In the genomic region with DNA sequence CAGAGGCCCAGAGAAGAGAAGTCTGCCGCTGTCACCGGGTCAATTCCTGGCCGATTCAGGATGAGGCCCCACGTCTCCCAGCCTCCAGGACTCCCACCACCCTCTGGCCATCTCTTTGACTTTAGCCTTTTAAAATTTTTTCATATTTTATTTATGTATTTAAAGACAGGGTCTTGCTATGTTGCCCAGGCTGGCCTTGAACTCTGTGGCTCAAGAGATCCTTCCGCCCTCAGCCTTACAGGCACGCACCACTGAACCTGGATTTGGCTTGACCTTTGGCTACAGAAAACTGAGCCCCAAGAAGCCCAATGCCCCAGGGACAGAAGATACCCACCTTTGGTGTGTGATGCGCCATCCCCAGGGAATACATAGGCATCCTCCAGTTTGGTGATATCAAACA, we compare ENCODE assay signal across 31 cellular contexts. TPM values are rescaled to one million over a fixed set of nuclear protein-coding genes. Genes with fewer than 3 reads are reported as not detected.
DNase-seq lines count a peak whose midpoint lies in the region; ATAC-seq, FAIRE-seq and TF ChIP-seq lines count a peak whose summit lies in the region.
"Had no signal": no experiment of that assay in that cellular context is flagged by ENCODE, and none has a peak within 500 bp of the region (broad histone marks: within the 10 kb centered on the region; RNA-seq: fewer than 3 reads in every experiment).

No MANE protein-coding gene starts in this region.

- H3K4me2 ChIP-seq in BLaER1 = no peak overlapping the region
- peak overlapping the region; percentile 51 for H3K4me2 ChIP-seq in K562 (ENCODE audit: insufficient read depth, low read length)
- no peak overlapping the region for H3K4me2 ChIP-seq in GM23248 (ENCODE audit: unreplicated experiment)

- no peak overlapping the region for H3K27ac ChIP-seq in BLaER1
- H3K27ac ChIP-seq in HEK293 (ENCODE audit: extremely low read depth, low read depth, low read length) = no peak overlapping the region
- H3K27ac ChIP-seq in K562 (ENCODE audit: extremely low read depth, low read depth, low read length) = peak overlapping the region; percentile 63; the same call in 2 of the 3 replicates
- H3K27ac ChIP-seq in GM23248 = no peak overlapping the region
- H3K27ac ChIP-seq: brain microvascular endothelial cell, left lung, neutrophil, Peyer's patch had no signal

- 57% methylated on average over 5 of the region's 7 CpGs for whole genome bisulfite sequencing in K562 (ENCODE audit: insufficient coverage, low coverage, missing lambda C conversion rate)
- WGBS in GM23248 (ENCODE audit: low coverage in 1 of 2, low lambda C conversion rate in 2 of 2, missing lambda C conversion rate in 2 of 2), 2 experiments = 93 to 94% methylated on average over 7 of the region's 7 CpGs

- peaks cover 4% of the 10 kb centered on the region for H3K36me3 Mint-ChIP-seq in neural crest cell (ENCODE audit: low read depth)

- TF ChIP-seq POLR2A in K562 (conservative IDR thresholded peaks at IDR 0.05) = no peak

- DNase-seq in K562 (ENCODE audit: extremely low read depth in 1 of 4, low spot score in 3 of 4) = no peak
- no peak for DNase-seq in neural crest cell (ENCODE audit: low read depth, low spot score)
- no peak for DNase-seq in GM23248
- no peak for DNase-seq in MV-4-11 (lab: John Stamatoyannopoulos, UW)
- DNase-seq: activated CD4-positive, alpha-beta T cell treated with anti-CD3 and anti-CD28 coated beads, Interleukin-2, amount 10 ng/mL, durations not matched to agents 24 days and 14 days; activated naive CD4-positive, alpha-beta T cell; activated T-cell treated with anti-CD3 and anti-CD28 coated beads, Interleukin-2, amount 50 U/mL, for 1 hour; adrenal gland; brain microvascular endothelial cell; COR-L47; DMS53; effector CD4-positive, alpha-beta T cell; hippocampal formation; left lung; mesendoderm; NCI-H1092; NCI-H1694 treated with DMSO at 0.1 percent for 48 hours; NCI-H446 treated with DMSO at 0.1 percent for 48 hours; NCI-H774; Peyer's patch; SIG-M5; stimulated activated CD4-positive, alpha-beta T cell treated with anti-CD3 and anti-CD28 coated beads, Interleukin-1b, Interleukin-23, amount 100 ng/mL, for 48 hours; stimulated activated naive CD8-positive, alpha-beta T cell treated with anti-CD3 and anti-CD28 coated beads, Interleukin-15, amount 100 ng/mL, for 72 hours; T1000; tibial artery had no signal

- TF ChIP-seq CTCF in HEK293 (tag by site-specific recombination; IDR thresholded peaks at IDR 0.05) (no peak), K562 (IDR thresholded peaks at IDR 0.05 in 2 of 3, conservative IDR thresholded peaks at IDR 0.05 in 1 of 3; ENCODE audit: insufficient read depth in 2 of 3, low read depth in 1 of 3, low read length in 3 of 3) (no peak), neural crest cell (conservative IDR thresholded peaks at IDR 0.05) (no peak)

- FAIRE-seq in K562 (lab: Jason Lieb, UNC) = no peak

- TF ChIP-seq RAD21 in K562 (CRISPR knock-in tag; conservative IDR thresholded peaks at IDR 0.05 in 1 of 2, IDR thresholded peaks at IDR 0.05 in 1 of 2) = no peak

- H3K4me1 ChIP-seq in BLaER1 = peaks cover 41% of the 10 kb centered on the region
- H3K4me1 ChIP-seq in HEK293 (ENCODE audit: control insufficient read depth, insufficient read depth, low read length) = peaks cover 8% of the 10 kb centered on the region
- peaks cover 36 to 46% of the 10 kb centered on the region in 2 experiments; a peak in 4 of 5 replicates for H3K4me1 ChIP-seq in K562 (replicated peaks in 1 of 2; ENCODE audit: control insufficient read depth in 2 of 2, insufficient read depth in 2 of 2, low read length in 2 of 2)
- H3K4me1 ChIP-seq in GM23248 (ENCODE audit: insufficient read depth) = peaks cover 17% of the 10 kb centered on the region

- H3K9me1 ChIP-seq in K562 (ENCODE audit: control insufficient read depth, insufficient read depth, low read length) = peaks cover 3% of the 10 kb centered on the region

- in situ Hi-C loops in K562 (cut with MboI) = no loop called here
- in situ Hi-C loops in GM23248 (cut with MboI) = no loop called here

- no peaks in the 10 kb centered on the region for H3K9me2 ChIP-seq in GM23248 (ENCODE audit: insufficient read depth)

- intact Hi-C loops in K562 (cut with micrococcal nuclease) = loop anchor here (5.0 kb wide), 1 partner anchor 47 kb away; a partner anchor contains a TSS

- H3K4me1 Mint-ChIP-seq in neural crest cell = peaks cover 36% of the 10 kb centered on the region

- no peaks in the 10 kb centered on the region for H3K9me3 Mint-ChIP-seq in neural crest cell
- H3K9me3 Mint-ChIP-seq: activated CD4-positive, alpha-beta T cell treated with anti-CD3 and anti-CD28 coated beads, Interleukin-2, amount 10 ng/mL, durations not matched to agents 24 days and 14 days; stimulated activated naive CD8-positive, alpha-beta T cell treated with anti-CD3 and anti-CD28 coated beads, Interleukin-15, amount 100 ng/mL, for 72 hours had no signal

- no peaks in the 10 kb centered on the region for H3K27me3 Mint-ChIP-seq in neural crest cell (ENCODE audit: low read depth)
- H3K27me3 Mint-ChIP-seq: activated CD4-positive, alpha-beta T cell treated with anti-CD3 and anti-CD28 coated beads, Interleukin-2, amount 10 ng/mL, durations not matched to agents 24 days and 14 days; stimulated activated naive CD8-positive, alpha-beta T cell treated with anti-CD3 and anti-CD28 coated beads, Interleukin-15, amount 100 ng/mL, for 72 hours had no signal

- H4K20me1 ChIP-seq in BLaER1 (peaks cover 79% of the 10 kb centered on the region), K562 (replicated peaks; ENCODE audit: control insufficient read depth, insufficient read depth, low read length) (peaks cover 22% of the 10 kb centered on the region), GM23248 (ENCODE audit: insufficient read depth) (no peaks in the 10 kb centered on the region)

- CTCF ChIA-PET in HEK293 (lab: Yijun Ruan, JAX) = interaction anchor here (0.8 to 2.4 kb wide), 4 partner anchors 8 to 57 kb away, joined by 4 to 10 read pairs (median 7); no protein-coding TSS in a partner anchor
- CTCF ChIA-PET in K562 (lab: Yijun Ruan, JAX; ENCODE audit: low intra/inter-chr PET ratio) = no interaction called here

- H2AFZ ChIP-seq in K562 (ENCODE audit: low read depth, low read length) (no peak overlapping the region), GM23248 (no peak overlapping the region)

- H3K79me2 ChIP-seq in K562 (ENCODE audit: control insufficient read depth, insufficient read depth, low read length) (peaks cover 69% of the 10 kb centered on the region), GM23248 (ENCODE audit: insufficient read depth) (peaks cover 87% of the 10 kb centered on the region)

- H3K9ac ChIP-seq in BLaER1 = peak overlapping the region; percentile 41; the same call in 1 of the 2 replicates
- H3K9ac ChIP-seq in K562 (ENCODE audit: insufficient read depth in 1 of 2, low read depth in 2 of 2, low read length in 2 of 2) = peak overlapping the region; percentile 48 to 49; a peak in 3 of 4 replicates
- H3K9ac ChIP-seq in GM23248 = no peak overlapping the region

- 0 out of 2 replicates have a peak, but pooled peaks cover 4% of the 10 kb centered on the region for H3F3A ChIP-seq in GM23248 (ENCODE audit: insufficient read depth)

- no peak overlapping the region for H3K27ac Mint-ChIP-seq in neural crest cell (ENCODE audit: unreplicated experiment)
- H3K27ac Mint-ChIP-seq: activated CD4-positive, alpha-beta T cell treated with anti-CD3 and anti-CD28 coated beads, Interleukin-2, amount 10 ng/mL, durations not matched to agents 24 days and 14 days had no signal

- BruUV-seq in K562 (replicated peaks; lab: Mats Ljungman, UMichigan) = no TSS peak

- H3K4me3 ChIP-seq in BLaER1 = no peak overlapping the region
- H3K4me3 ChIP-seq in HEK293 (ENCODE audit: low read depth, low read length) = no peak overlapping the region
- no peak overlapping the region for H3K4me3 ChIP-seq in K562
- no peak overlapping the region for H3K4me3 ChIP-seq in GM23248
- H3K4me3 ChIP-seq: adrenal gland, HAP-1, left lung, Peyer's patch, tibial artery had no signal

- H3K9me3 ChIP-seq in BLaER1 (no peaks in the 10 kb centered on the region), HEK293 (ENCODE audit: control insufficient read depth, insufficient read depth, low read depth, low read length) (no peaks in the 10 kb centered on the region), K562 (replicated peaks; ENCODE audit: control insufficient read depth, insufficient read depth, low read depth, low read length) (no peaks in the 10 kb centered on the region), GM23248 (ENCODE audit: low read depth) (no peaks in the 10 kb centered on the region)
- H3K9me3 ChIP-seq: adrenal gland, HAP-1, left lung, neutrophil, Peyer's patch, tibial artery had no signal

- TF ChIP-seq EP300 in K562 (IDR thresholded peaks at IDR 0.05; ENCODE audit: low read length) = no peak

- peak overlapping the region; percentile 80 for H3K4me3 Mint-ChIP-seq in neural crest cell
- H3K4me3 Mint-ChIP-seq: activated CD4-positive, alpha-beta T cell treated with anti-CD3 and anti-CD28 coated beads, Interleukin-2, amount 10 ng/mL, durations not matched to agents 24 days and 14 days; stimulated activated naive CD8-positive, alpha-beta T cell treated with anti-CD3 and anti-CD28 coated beads, Interleukin-15, amount 100 ng/mL, for 72 hours had no signal

- peaks cover 53% of the 10 kb centered on the region for H3K36me3 ChIP-seq in BLaER1
- peaks cover 7 to 50% of the 10 kb centered on the region in 2 experiments for H3K36me3 ChIP-seq in HEK293 (ENCODE audit: control insufficient read depth in 2 of 2, insufficient read depth in 1 of 2, low read length in 2 of 2)
- peaks cover 46% of the 10 kb centered on the region for H3K36me3 ChIP-seq in K562 (ENCODE audit: control insufficient read depth, insufficient read depth, low read length)
- H3K36me3 ChIP-seq in GM23248 (ENCODE audit: low read depth) = no peaks in the 10 kb centered on the region
- H3K36me3 ChIP-seq: Peyer's patch had no signal

- H3K27me3 ChIP-seq in BLaER1 (no peaks in the 10 kb centered on the region), K562 (ENCODE audit: control insufficient read depth in 2 of 2, insufficient read depth in 2 of 2, low read length in 2 of 2) (no peaks in the 10 kb centered on the region), GM23248 (replicated peaks; ENCODE audit: insufficient read depth) (no peaks in the 10 kb centered on the region)
- H3K27me3 ChIP-seq: adrenal gland, brain microvascular endothelial cell, left lung, neutrophil, Peyer's patch, tibial artery had no signal

- POLR2A ChIA-PET in HEK293 (lab: Yijun Ruan, JAX) (interaction anchor here (0.7 kb wide), 1 partner anchor 81 kb away, joined by 3 read pairs; a partner anchor contains a TSS), K562 (lab: Yijun Ruan, JAX) (interaction anchor here (0.6 to 1.6 kb wide), 5 partner anchors 12 to 93 kb away, joined by 3 to 5 read pairs (median 3); a partner anchor contains a TSS)

- no peak for ATAC-seq in K562
- no peak for ATAC-seq in HG02981 (IDR thresholded peaks at IDR 0.05; ENCODE audit: unreplicated experiment)
- ATAC-seq: left lung; right cardiac atrium; stimulated activated naive CD8-positive, alpha-beta T cell treated with anti-CD3 and anti-CD28 coated beads, Interleukin-15, amount 100 ng/mL, for 72 hours had no signal

RNA-seq across cellular contexts. Expression of a gene that starts 3.9 kb away (rescaled TPM):
- total RNA-seq in K562 (2011; cell fraction: chromatin; rRNA removed; ENCODE audit: low replicate concordance) = 27.2 and 67.1 TPM in 2 replicates
- 34.1 and 37.9 TPM in 2 replicates for total RNA-seq in K562 (2011; cell fraction: nucleolus; rRNA removed)
- 29.8 and 33.0 TPM in 2 replicates for total RNA-seq in K562 (2011; cell fraction: nucleoplasm; rRNA removed)
- total RNA-seq in K562 (2014; rRNA removed) (14.2 and 14.3 TPM in 2 replicates), K562 (2014; rRNA removed; fragmentation: Illumina TruSeq; extraction: Trizol) (13.8 and 17.7 TPM in 2 replicates), K562 (2015; rRNA removed; fragmentation: Illumina TruSeq; extraction: Trizol) (21.7 and 22.2 TPM in 2 replicates), K562 (2021) (48.4 and 49.8 TPM in 2 replicates), neural crest cell (54.0 and 55.5 TPM in 2 replicates)
- polyA plus RNA-seq in K562 (2011; rRNA removed) (33.8 and 33.9 TPM in 2 replicates), K562 (2014; fragmentation: Illumina TruSeq; extraction: Trizol) (38.6 and 39.5 TPM in 2 replicates), K562 (2014; fragmentation: Nextera tagmentation; extraction: Ambion mirVana) (10 to 100 TPM in 1 of 2 experiments, 1 to 10 TPM in 1; 5.3 to 10.3 TPM), K562 (2014; rRNA removed) (32.5 and 33.8 TPM in 2 replicates), GM23248 (2016; fragmentation: Nextera tagmentation; extraction: Ambion mirVana) (49.6 and 52.2 TPM in 2 replicates)
- 46.1 and 57.0 TPM in 2 replicates for polyA plus RNA-seq in K562 (2011; cell fraction: cytosol; rRNA removed)
- polyA plus RNA-seq in K562 (2011; cell fraction: nucleus; rRNA removed) = 24.1 and 29.3 TPM in 2 replicates
- 20.2 and 42.2 TPM in 2 replicates for polyA plus RNA-seq in K562 (2012)
- 30.2 and 42.0 TPM in 2 replicates for polyA minus RNA-seq in K562 (2011; rRNA and poly(A)+ RNA removed)
- polyA minus RNA-seq in K562 (2011; cell fraction: cytosol; rRNA and poly(A)+ RNA removed) = 12.9 and 14.1 TPM in 2 replicates
- 14.0 and 14.7 TPM in 2 replicates for polyA minus RNA-seq in K562 (2011; cell fraction: nucleus; rRNA and poly(A)+ RNA removed)
- 16.8 and 21.2 TPM in 2 replicates for total RNA-seq in GM23248 (2014; rRNA removed; shearing (Covaris generic))

RNA-seq across cellular contexts. Expression of a gene that starts 20.4 kb away (rescaled TPM):
- total RNA-seq in K562 (2011; cell fraction: chromatin; rRNA removed; ENCODE audit: low replicate concordance) = 0.16 TPM in 1 of 2 replicates, not detected in the other
- total RNA-seq in K562 (2011; cell fraction: nucleolus; rRNA removed) = 0.13 TPM in 1 of 2 replicates, not detected in the other
- total RNA-seq in K562 (2011; cell fraction: nucleoplasm; rRNA removed) = not detected in 2 replicates
- total RNA-seq in K562 (2014; rRNA removed) (not detected in 2 replicates), K562 (2014; rRNA removed; fragmentation: Illumina TruSeq; extraction: Trizol) (not detected in 2 replicates), K562 (2015; rRNA removed; fragmentation: Illumina TruSeq; extraction: Trizol) (not detected in 2 replicates), K562 (2021) (0.09 and 0.11 TPM in 2 replicates), neural crest cell (0.75 and 0.98 TPM in 2 replicates)
- polyA plus RNA-seq in K562 (2011; rRNA removed) (not detected in 2 replicates), K562 (2014; fragmentation: Illumina TruSeq; extraction: Trizol) (not detected in 2 replicates), K562 (2014; fragmentation: Nextera tagmentation; extraction: Ambion mirVana) (not detected), K562 (2014; rRNA removed) (0.09 TPM in 1 of 2 replicates, not detected in the other), GM23248 (2016; fragmentation: Nextera tagmentation; extraction: Ambion mirVana) (0.59 and 1.1 TPM in 2 replicates)
- polyA plus RNA-seq in K562 (2011; cell fraction: cytosol; rRNA removed) = 0.01 and 0.06 TPM in 2 replicates
- 0.08 and 0.14 TPM in 2 replicates for polyA plus RNA-seq in K562 (2011; cell fraction: nucleus; rRNA removed)
- 0.09 and 0.10 TPM in 2 replicates for polyA plus RNA-seq in K562 (2012)
- polyA minus RNA-seq in K562 (2011; rRNA and poly(A)+ RNA removed) = not detected in 2 replicates
- polyA minus RNA-seq in K562 (2011; cell fraction: cytosol; rRNA and poly(A)+ RNA removed) = not detected in 2 replicates
- polyA minus RNA-seq in K562 (2011; cell fraction: nucleus; rRNA and poly(A)+ RNA removed) = not detected in 2 replicates
- total RNA-seq in GM23248 (2014; rRNA removed; shearing (Covaris generic)) = 0.38 TPM in 1 of 2 replicates, not detected in the other
- total RNA-seq: activated CD4-positive, alpha-beta T cell treated with anti-CD3 and anti-CD28 coated beads, Interleukin-2, amount 10 ng/mL, durations not matched to agents 24 days and 14 days had no signal

RNA-seq across cellular contexts. Expression of a gene that starts 49.3 kb away (rescaled TPM):
- 23.5 and 53.2 TPM in 2 replicates for total RNA-seq in K562 (2011; cell fraction: chromatin; rRNA removed; ENCODE audit: low replicate concordance)
- 46.5 and 48.8 TPM in 2 replicates for total RNA-seq in K562 (2011; cell fraction: nucleolus; rRNA removed)
- 33.7 and 34.2 TPM in 2 replicates for total RNA-seq in K562 (2011; cell fraction: nucleoplasm; rRNA removed)
- total RNA-seq in K562 (2014; rRNA removed) = 17.9 and 20.3 TPM in 2 replicates
- total RNA-seq in K562 (2014; rRNA removed; fragmentation: Illumina TruSeq; extraction: Trizol) = 6.3 and 10.4 TPM in 2 replicates
- 10.2 and 11.1 TPM in 2 replicates for total RNA-seq in K562 (2015; rRNA removed; fragmentation: Illumina TruSeq; extraction: Trizol)
- 24.5 and 26.3 TPM in 2 replicates for total RNA-seq in K562 (2021)
- polyA plus RNA-seq in K562 (2011; rRNA removed) = 20.3 and 26.2 TPM in 2 replicates
- 31.2 and 32.2 TPM in 2 replicates for polyA plus RNA-seq in K562 (2011; cell fraction: cytosol; rRNA removed)
- polyA plus RNA-seq in K562 (2011; cell fraction: nucleus; rRNA removed) = 46.1 and 57.4 TPM in 2 replicates
- polyA plus RNA-seq in K562 (2012) = 22.9 and 46.0 TPM in 2 replicates
- polyA plus RNA-seq in K562 (2014; fragmentation: Illumina TruSeq; extraction: Trizol) = 21.1 and 27.8 TPM in 2 replicates
- 10 to 100 TPM; 17.6 to 23.8 TPM for polyA plus RNA-seq in K562 (2014; fragmentation: Nextera tagmentation; extraction: Ambion mirVana)
- polyA plus RNA-seq in K562 (2014; rRNA removed) = 28.8 and 31.7 TPM in 2 replicates
- polyA minus RNA-seq in K562 (2011; rRNA and poly(A)+ RNA removed) = 10.0 and 10.3 TPM in 2 replicates
- 10.3 and 11.6 TPM in 2 replicates for polyA minus RNA-seq in K562 (2011; cell fraction: cytosol; rRNA and poly(A)+ RNA removed)
- 11.8 and 15.1 TPM in 2 replicates for polyA minus RNA-seq in K562 (2011; cell fraction: nucleus; rRNA and poly(A)+ RNA removed)
- 28.0 and 30.8 TPM in 2 replicates for total RNA-seq in neural crest cell
- total RNA-seq in GM23248 (2014; rRNA removed; shearing (Covaris generic)) = 29.4 and 33.3 TPM in 2 replicates
- 78.2 and 79.2 TPM in 2 replicates for polyA plus RNA-seq in GM23248 (2016; fragmentation: Nextera tagmentation; extraction: Ambion mirVana)
